ENCODE assay signal across 25 cellular contexts in the genomic region with DNA sequence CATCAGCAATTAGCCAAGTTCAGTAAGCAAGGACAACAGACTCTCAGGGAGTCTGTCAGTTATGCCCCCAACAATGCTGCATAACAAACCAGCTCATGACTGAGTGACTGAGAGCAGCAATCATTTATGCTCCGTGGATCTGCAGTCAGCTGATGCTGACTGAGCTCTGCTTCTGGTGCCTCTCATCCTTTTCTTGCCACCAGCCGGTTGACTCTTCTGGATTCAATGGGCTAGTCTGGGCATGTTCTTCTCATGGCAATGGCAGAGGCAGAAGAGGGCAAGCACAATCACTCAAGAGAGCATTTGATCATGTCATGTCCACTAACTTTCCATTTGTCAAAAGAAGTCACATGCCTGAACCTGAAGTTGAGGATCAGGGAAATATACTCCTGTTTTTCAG.
"Had no signal": no experiment of that assay in that cellular context is flagged by ENCODE, and none has a peak within 500 bp of the region (broad histone marks: within the 10 kb centered on the region; RNA-seq: fewer than 3 reads in every experiment).

No MANE protein-coding gene starts in this region.

- H3K4me3 Mint-ChIP-seq: activated B cell treated with CpG ODN at 0.5 μM for 24 hours; activated CD4-positive, alpha-beta memory T cell treated with anti-CD3 and anti-CD28 coated beads for 36 hours; activated T-helper 1 cell treated with anti-CD3 and anti-CD28 coated beads, Interleukin-12 subunit alpha, Interleukin-12 subunit beta, Interleukin-2, Interleukin-4 antibody, amounts not matched to agents 30 ng/mL and 10 ng/mL and 1 ng/mL, durations not matched to agents 14 hours and 24 hours and 36 hours; endodermal cell; nephron progenitor cell; T-helper 2 cell treated with Interferon-gamma antibody and Interleukin-4, amounts not matched to agents 5 μg/mL and 100 μg/mL, for 36 hours; type B pancreatic cell had no signal

- FAIRE-seq: colon, islet of Langerhans had no signal

- H3K27me3 Mint-ChIP-seq: activated B cell treated with CpG ODN at 0.5 μM for 24 hours had no signal

- H3K36me3 Mint-ChIP-seq: activated CD4-positive, alpha-beta memory T cell treated with anti-CD3 and anti-CD28 coated beads for 36 hours; activated naive CD4-positive, alpha-beta T cell treated with anti-CD3 and anti-CD28 coated beads, Interleukin-2, amount 50 U/mL, for 72 hours; type B pancreatic cell had no signal

- H3K27ac Mint-ChIP-seq: activated B cell treated with CpG ODN at 0.5 μM for 24 hours; activated CD4-positive, alpha-beta memory T cell treated with anti-CD3 and anti-CD28 coated beads for 36 hours; activated T-helper 1 cell treated with anti-CD3 and anti-CD28 coated beads, Interleukin-12 subunit alpha, Interleukin-12 subunit beta, Interleukin-2, Interleukin-4 antibody, amounts not matched to agents 30 ng/mL and 10 ng/mL and 1 ng/mL, durations not matched to agents 14 hours and 24 hours and 36 hours; endodermal cell; T-helper 2 cell treated with Interferon-gamma antibody and Interleukin-4, amounts not matched to agents 5 μg/mL and 100 μg/mL, for 36 hours; type B pancreatic cell had no signal

- H3K4me1 ChIP-seq: adrenal gland had no signal

- H3K27me3 ChIP-seq: adrenal gland, dorsolateral prefrontal cortex, esophagus squamous epithelium had no signal

- ATAC-seq: activated naive CD4-positive, alpha-beta T cell treated with anti-CD3 and anti-CD28 coated beads, Interleukin-2, amount 50 U/mL, for 72 hours; left lobe of liver had no signal

- H3K9me3 ChIP-seq: adrenal gland had no signal

- H3K9me3 Mint-ChIP-seq: activated B cell treated with CpG ODN at 0.5 μM for 24 hours; T-helper 2 cell treated with Interferon-gamma antibody and Interleukin-4, amounts not matched to agents 5 μg/mL and 100 μg/mL, for 36 hours; type B pancreatic cell had no signal

- H3K27ac ChIP-seq: adrenal gland, dorsolateral prefrontal cortex, esophagus squamous epithelium had no signal

- H3K36me3 ChIP-seq: adrenal gland, esophagus squamous epithelium had no signal

- H3K4me3 ChIP-seq: adrenal gland, dorsolateral prefrontal cortex, esophagus squamous epithelium had no signal

- H3K4me1 Mint-ChIP-seq: activated B cell treated with CpG ODN at 0.5 μM for 24 hours had no signal

- DNase-seq: activated B cell treated with CpG ODN at 0.5 μM for 24 hours; activated CD4-positive, alpha-beta memory T cell treated with anti-CD3 and anti-CD28 coated beads for 36 hours; activated CD4-positive, alpha-beta T cell treated with anti-CD3 and anti-CD28 coated beads for 4 hours; activated gamma-delta T cell treated with Interleukin-2 at 50 U/mL for 16 hours; activated T-cell treated with anti-CD3 and anti-CD28 coated beads for 4 hours; adrenal gland; central memory CD4-positive, alpha-beta T cell; dorsolateral prefrontal cortex; endodermal cell; esophagus squamous epithelium; glutamatergic neuron; hippocampal formation; midbrain; nephron progenitor cell; stimulated activated CD4-positive, alpha-beta T cell treated with anti-CD3 and anti-CD28 coated beads, Interleukin-12 subunit alpha, Interleukin-12 subunit beta, amount 100 ng/mL, for 4 hours; stimulated activated CD4-positive, alpha-beta T cell treated with anti-CD3 and anti-CD28 coated beads, Interleukin-1b, Interleukin-23, amount 100 ng/mL, for 48 hours; stimulated activated naive CD4-positive, alpha-beta T cell treated with Interleukin-2 at 50 U/mL for 16 hours; substantia nigra had no signal
